ENCODE assay signal across 8 cellular contexts in genomic region chr6:34526992-34527728, GRCh38. TPM values are rescaled to one million over a fixed set of nuclear protein-coding genes. Genes with fewer than 3 reads are reported as not detected.
DNase-seq lines count a peak whose midpoint lies in the region; ATAC-seq, FAIRE-seq and TF ChIP-seq lines count a peak whose summit lies in the region.

No MANE protein-coding gene starts in this region.

- no peaks in the 10 kb centered on the region for H3K9me1 ChIP-seq in endothelial cell of umbilical vein (replicated peaks; ENCODE audit: control insufficient read depth, extremely low read depth, insufficient read depth, low read length)

- CTCF ChIA-PET in activated CD8-positive, alpha-beta memory T cell treated with anti-CD3 and anti-CD28 coated beads, Interleukin-2, amount 10 ng/mL, durations not matched to agents 7 days and 5 days (lab: Charles Lee) = interaction anchor here (0.6 to 2.9 kb wide), 10 partner anchors 8 to 612 kb away, joined by 3 to 26 read pairs (median 3); partner anchors contain the start of gene SMIM29
- CTCF ChIA-PET in endothelial cell of umbilical vein (lab: Charles Lee) = interaction anchor here (0.7 to 3.3 kb wide), 4 partner anchors 9 to 82 kb away, joined by 3 to 39 read pairs (median 9); no protein-coding TSS in a partner anchor

- no peaks in the 10 kb centered on the region for H4K20me1 ChIP-seq in endothelial cell of umbilical vein (replicated peaks; ENCODE audit: control insufficient read depth, extremely low read depth, insufficient read depth, low read length)

- H3K4me1 ChIP-seq in HUES64 (ENCODE audit: insufficient read depth, low read length) (peaks cover 16% of the 10 kb centered on the region), endothelial cell of umbilical vein (ENCODE audit: control insufficient read depth, extremely low read depth, insufficient read depth, low read length) (peaks cover 2% of the 10 kb centered on the region), mesodermal cell (ENCODE audit: control insufficient read depth, insufficient read depth, low read length, poor library complexity, severe bottlenecking) (no peaks in the 10 kb centered on the region)

- H3K36me3 Mint-ChIP-seq in activated CD8-positive, alpha-beta memory T cell treated with anti-CD3 and anti-CD28 coated beads, Interleukin-2, amount 10 ng/mL, durations not matched to agents 7 days and 5 days = no peaks in the 10 kb centered on the region

- H3K4me2 ChIP-seq in endothelial cell of umbilical vein (ENCODE audit: insufficient read depth, low read length) = peak overlapping the region; percentile 67

- no peak overlapping the region for H3K4me3 Mint-ChIP-seq in activated CD8-positive, alpha-beta memory T cell treated with anti-CD3 and anti-CD28 coated beads, Interleukin-2, amount 10 ng/mL, durations not matched to agents 7 days and 5 days

- intact Hi-C loops in endothelial cell of umbilical vein (cut with micrococcal nuclease) = loop anchor here (1.0 to 5.0 kb wide), 4 partner anchors 35 to 613 kb away; partner anchors contain the start of gene SNRPC

- H3K4me1 Mint-ChIP-seq in activated CD8-positive, alpha-beta memory T cell treated with anti-CD3 and anti-CD28 coated beads, Interleukin-2, amount 10 ng/mL, durations not matched to agents 7 days and 5 days = peaks cover 5% of the 10 kb centered on the region

- H3K27ac ChIP-seq in HUES64 (ENCODE audit: low read depth, low read length) = peak overlapping the region; percentile 46; the same call in 1 of the 2 replicates
- no peak overlapping the region for H3K27ac ChIP-seq in endothelial cell of umbilical vein (ENCODE audit: insufficient read depth, low read depth, low read length)
- H3K27ac ChIP-seq in mesodermal cell (ENCODE audit: low read depth, low read length, severe bottlenecking) = no peak overlapping the region

- H3K27ac Mint-ChIP-seq in activated CD8-positive, alpha-beta memory T cell treated with anti-CD3 and anti-CD28 coated beads, Interleukin-2, amount 10 ng/mL, durations not matched to agents 7 days and 5 days = no peak overlapping the region

- H3K4me3 ChIP-seq in HUES64 (ENCODE audit: low read length) (peak overlapping the region; percentile 57), endothelial cell of umbilical vein (replicated peaks in 1 of 3; ENCODE audit: insufficient read depth in 1 of 3, low read depth in 1 of 3, low read length in 3 of 3) (peak overlapping the region in 2 of 3 experiments; percentile 4 to 42), mesodermal cell (ENCODE audit: extremely low read depth, insufficient read depth, low read length, poor library complexity, severe bottlenecking) (peak overlapping the region; percentile 5)

- H3K79me2 ChIP-seq in endothelial cell of umbilical vein (ENCODE audit: control insufficient read depth, insufficient read depth, low read length) = no peaks in the 10 kb centered on the region

- H3K9me3 ChIP-seq in HUES64 (ENCODE audit: insufficient read depth, low read depth, low read length) (no peaks in the 10 kb centered on the region), endothelial cell of umbilical vein (replicated peaks; ENCODE audit: control insufficient read depth, insufficient read depth, low read length) (no peaks in the 10 kb centered on the region), mesodermal cell (ENCODE audit: control insufficient read depth, low read length) (no peaks in the 10 kb centered on the region)

- BruUV-seq in endothelial cell of umbilical vein (replicated peaks; lab: Mats Ljungman, UMichigan) = no TSS peak

- peak; percentile 93 for FAIRE-seq in endothelial cell of umbilical vein (lab: Jason Lieb, UNC)

- peak; percentile 87 for ATAC-seq in GM21515 (IDR thresholded peaks at IDR 0.05; ENCODE audit: unreplicated experiment)
- peak; percentile 98 for ATAC-seq in activated CD8-positive, alpha-beta memory T cell treated with anti-CD3 and anti-CD28 coated beads, Interleukin-2, amount 10 ng/mL, durations not matched to agents 7 days and 5 days

- H3K36me3 ChIP-seq in HUES64 (ENCODE audit: insufficient read depth, low read length) = no peaks in the 10 kb centered on the region
- no peaks in the 10 kb centered on the region for H3K36me3 ChIP-seq in endothelial cell of umbilical vein (ENCODE audit: control insufficient read depth in 2 of 2, extremely low read depth in 1 of 2, insufficient read depth in 2 of 2, low read length in 2 of 2)
- H3K36me3 ChIP-seq in mesodermal cell (ENCODE audit: control insufficient read depth, insufficient read depth, low read length) = no peaks in the 10 kb centered on the region

- DNase-seq in COLO668 (lab: John Stamatoyannopoulos, UW; ENCODE audit: unreplicated experiment) = peak; percentile 90
- peak; percentile 87 for DNase-seq in NOMO-1 treated with dmso at 0.1 percent for 144 hours (lab: John Stamatoyannopoulos, UW; ENCODE audit: unreplicated experiment)
- DNase-seq in activated CD8-positive, alpha-beta memory T cell treated with anti-CD3 and anti-CD28 coated beads, Interleukin-2, amount 10 ng/mL, durations not matched to agents 7 days and 5 days = peak; percentile 96
- DNase-seq in endothelial cell of umbilical vein (ENCODE audit: low read depth, low spot score) = peak; percentile 89
- DNase-seq in stimulated activated CD8-positive, alpha-beta memory T cell treated with anti-CD3 and anti-CD28 coated beads, Interleukin-15, amount 100 ng/mL, for 1 hour (ENCODE audit: low read depth) = peak; percentile 96

- H3K27me3 ChIP-seq in HUES64 (ENCODE audit: insufficient read depth, low read length) = no peaks in the 10 kb centered on the region
- no peaks in the 10 kb centered on the region for H3K27me3 ChIP-seq in endothelial cell of umbilical vein (ENCODE audit: control insufficient read depth in 2 of 2, insufficient read depth in 2 of 2, low read length in 2 of 2)

- peak; percentile 56 to 86 for TF ChIP-seq CTCF in endothelial cell of umbilical vein (IDR thresholded peaks at IDR 0.05; ENCODE audit: extremely low read depth in 1 of 2, insufficient read depth in 1 of 2, low read depth in 1 of 2, low read length in 2 of 2)

- WGBS in HUES64 = 3% methylated on average over 46 of the region's 53 CpGs
- 0 to 3% methylated on average over 34 to 39 of the region's 53 CpGs for WGBS in mesodermal cell (ENCODE audit: insufficient coverage in 2 of 2), 2 experiments

- peak; percentile 42 for TF ChIP-seq POLR2A in endothelial cell of umbilical vein (IDR thresholded peaks at IDR 0.05; ENCODE audit: low read depth, low read length)

- H3K27me3 Mint-ChIP-seq in activated CD8-positive, alpha-beta memory T cell treated with anti-CD3 and anti-CD28 coated beads, Interleukin-2, amount 10 ng/mL, durations not matched to agents 7 days and 5 days = no peaks in the 10 kb centered on the region

- H3K9me3 Mint-ChIP-seq in activated CD8-positive, alpha-beta memory T cell treated with anti-CD3 and anti-CD28 coated beads, Interleukin-2, amount 10 ng/mL, durations not matched to agents 7 days and 5 days (ENCODE audit: low read depth) = no peaks in the 10 kb centered on the region

- peak overlapping the region; percentile 87 for H2AFZ ChIP-seq in endothelial cell of umbilical vein (ENCODE audit: low read depth, low read length)

- H3K9ac ChIP-seq in HUES64 (ENCODE audit: low read depth, low read length) (peak overlapping the region; percentile 67), endothelial cell of umbilical vein (replicated peaks; ENCODE audit: extremely low read depth, insufficient read depth, low read length) (peak overlapping the region; percentile 61)

- dilution Hi-C loops in endothelial cell of umbilical vein (cut with MboI; ENCODE audit: extremely low pct_ligation_motif_present, low sequenced_read_pairs) = no loop called here

- POLR2A ChIA-PET in endothelial cell of umbilical vein (lab: Charles Lee) = no interaction called here

TF ChIP-seq in endothelial cell of umbilical vein, 7 proteins besides CTCF, POLR2A, EP300 and RAD21:
- TF ChIP-seq POLR2AphosphoS5 (IDR thresholded peaks at IDR 0.05; ENCODE audit: insufficient read depth, low read depth, low read length) (peak; percentile 42), MYC (IDR thresholded peaks at IDR 0.05; ENCODE audit: low read depth, low read length) (no peak), EZH2 (IDR thresholded peaks at IDR 0.05; ENCODE audit: borderline replicate concordance, low read depth, low read length, severe bottlenecking) (no peak)

RNA-seq across cellular contexts. Expression of gene SPDEF, which starts 29.0 kb away (rescaled TPM):
- 0.10 TPM for polyA plus RNA-seq in HUES64 (2013, experiment 1 of 2)
- not detected for polyA plus RNA-seq in HUES64 (2013, experiment 2 of 2)
- total RNA-seq in activated CD8-positive, alpha-beta memory T cell treated with anti-CD3 and anti-CD28 coated beads, Interleukin-2, amount 10 ng/mL, durations not matched to agents 7 days and 5 days = under 1 TPM in 1 of 2 experiments, not detected in 1; 0.12 TPM
- total RNA-seq in endothelial cell of umbilical vein = not detected in 2 replicates
- polyA plus RNA-seq in endothelial cell of umbilical vein = not detected in 2 replicates
- 0.04 and 0.07 TPM in 2 replicates for polyA plus RNA-seq in endothelial cell of umbilical vein (2011; cell fraction: cytosol; rRNA removed)
- polyA plus RNA-seq in endothelial cell of umbilical vein (2011; cell fraction: nucleus; rRNA removed) = 0.08 TPM in 1 of 2 replicates, not detected in the other
- polyA plus RNA-seq in endothelial cell of umbilical vein (2012) = not detected in 2 replicates
- not detected in 2 replicates for polyA minus RNA-seq in endothelial cell of umbilical vein
- polyA minus RNA-seq in endothelial cell of umbilical vein (2011; cell fraction: cytosol; rRNA and poly(A)+ RNA removed) = not detected
- polyA minus RNA-seq in endothelial cell of umbilical vein (2011; cell fraction: nucleus; rRNA and poly(A)+ RNA removed) = not detected in 2 replicates
- 0.70 TPM for polyA plus RNA-seq in mesodermal cell (2013, experiment 1 of 2)
- 0.25 TPM for polyA plus RNA-seq in mesodermal cell (2013, experiment 2 of 2)

Comparison
In these comparisons a context has a peak if more than half of its experiments do, and no peak if none do; other contexts are left out.
1. H3K4me3 ChIP-seq: peak in every context shown above with its lines; median percentile 57 in HUES64; 23 in endothelial cell of umbilical vein; 5 in mesodermal cell.